Comparison of ENCODE assay signal across 9 cellular contexts in the genomic region with DNA sequence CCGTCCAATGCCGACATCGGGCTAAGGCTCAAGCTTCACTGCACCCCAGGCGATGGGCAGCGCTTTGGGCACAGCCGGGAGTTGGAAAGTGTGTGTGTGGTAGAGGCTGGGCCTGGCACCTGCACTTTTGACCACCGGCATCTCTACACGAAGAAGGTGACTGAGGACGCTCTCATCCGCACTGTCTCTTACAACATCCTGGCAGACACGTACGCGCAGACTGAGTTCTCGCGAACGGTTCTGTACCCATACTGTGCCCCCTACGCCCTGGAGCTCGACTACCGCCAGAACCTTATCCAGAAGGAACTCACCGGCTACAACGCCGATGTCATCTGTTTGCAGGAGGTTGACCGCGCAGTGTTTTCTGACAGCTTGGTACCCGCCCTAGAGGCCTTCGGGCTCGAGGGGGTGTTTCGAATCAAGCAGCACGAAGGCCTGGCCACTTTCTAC. TPM values are rescaled to one million over a fixed set of nuclear protein-coding genes. Genes with fewer than 3 reads are reported as not detected.
DNase-seq lines count a peak whose midpoint lies in the region; ATAC-seq, FAIRE-seq and TF ChIP-seq lines count a peak whose summit lies in the region.
"Had no signal": no experiment of that assay in that cellular context is flagged by ENCODE, and none has a peak within 500 bp of the region (broad histone marks: within the 10 kb centered on the region; RNA-seq: fewer than 3 reads in every experiment).

No MANE protein-coding gene starts in this region.

- in situ Hi-C loops in astrocyte of the cerebellum (cut with HindIII; ENCODE audit: low sequenced_read_pairs), result no loop called here

- H4K20me1 ChIP-seq in DND-41 (ENCODE audit: insufficient read depth, low read length), result peaks cover 33% of the 10 kb centered on the region

- no peak for FAIRE-seq in kidney (lab: Jason Lieb, UNC)
- FAIRE-seq: TTC549 had no signal

- peak overlapping the region; percentile 98 for H2AFZ ChIP-seq in DND-41 (ENCODE audit: low read depth, low read length)

- H3K27me3 ChIP-seq in DND-41 (ENCODE audit: insufficient read depth, low read length, poor library complexity), result no peaks in the 10 kb centered on the region

- intact Hi-C loops in kidney (cut with DNase I), result no loop called here

- H3K27ac ChIP-seq in DND-41 (ENCODE audit: low read length) (peak overlapping the region; percentile 88), kidney (ENCODE audit: low read depth in 2 of 2, low read length in 2 of 2) (peak overlapping the region in 1 of 2 donors; percentile 94)

- H3K79me2 ChIP-seq in DND-41 (ENCODE audit: insufficient read depth, low read length), result peaks cover 64% of the 10 kb centered on the region

- H3K9me3 ChIP-seq in DND-41 (ENCODE audit: insufficient read depth, low read length, severe bottlenecking), result no peaks in the 10 kb centered on the region
- no peaks in the 10 kb centered on the region for H3K9me3 ChIP-seq in kidney (ENCODE audit: control insufficient read depth in 1 of 2, low read length in 2 of 2)

- peaks cover 53% of the 10 kb centered on the region for H3K4me1 ChIP-seq in DND-41 (ENCODE audit: insufficient read depth, low read length)
- H3K4me1 ChIP-seq in kidney (ENCODE audit: control insufficient read depth in 1 of 2, insufficient read depth in 1 of 2, low read depth in 1 of 2, low read length in 2 of 2), result peaks cover 9 to 13% of the 10 kb centered on the region in 2 donors

- H3K4me3 ChIP-seq in DND-41 (ENCODE audit: low read depth in 1 of 2, low read length in 2 of 2) (peak overlapping the region; percentile 50 to 87; a peak in 3 of 4 replicates), HFF-Myc (replicated peaks; ENCODE audit: low read depth, low read length) (peak overlapping the region; percentile 88), astrocyte of the cerebellum (ENCODE audit: low read depth, low read length) (peak overlapping the region; percentile 67), kidney (ENCODE audit: low read length in 2 of 2) (peak overlapping the region; percentile 95 to 99)

- peak; percentile 54 for ATAC-seq in DND-41 (ENCODE audit: insufficient read depth, low read depth)
- ATAC-seq in SK-N-SH treated with all-trans-retinoic acid at 6 μM for 48 hours, result peak; percentile 51
- no peak for ATAC-seq in GM19035 (IDR thresholded peaks at IDR 0.05; ENCODE audit: unreplicated experiment)

- H3K36me3 ChIP-seq in DND-41 (ENCODE audit: insufficient read depth, low read length) (peaks cover 51% of the 10 kb centered on the region), kidney (ENCODE audit: control insufficient read depth in 1 of 2, insufficient read depth in 2 of 2, low read length in 2 of 2) (peaks cover 7% of the 10 kb centered on the region in 2 donors)

- peak overlapping the region; percentile 93 for H3K4me2 ChIP-seq in DND-41 (ENCODE audit: insufficient read depth, low read length)

- TF ChIP-seq CTCF in DND-41 (IDR thresholded peaks at IDR 0.05; ENCODE audit: borderline replicate concordance, extremely low read depth, low read length, poor library complexity, severe bottlenecking) (no peak), HFF-Myc (IDR thresholded peaks at IDR 0.05; ENCODE audit: low read depth, low read length, missing control alignments) (no peak), astrocyte of the cerebellum (IDR thresholded peaks at IDR 0.05; ENCODE audit: low read depth, low read length, missing control alignments) (no peak), kidney (IDR thresholded peaks at IDR 0.05; ENCODE audit: borderline replicate concordance, extremely low read depth, insufficient read depth) (no peak)

- DNase-seq in DND-41, result peak; percentile 48
- DNase-seq in HFF-Myc (ENCODE audit: extremely low read depth, low read depth), result no peak
- no peak for DNase-seq in astrocyte of the cerebellum (ENCODE audit: low read depth)
- no peak for DNase-seq in kidney
- peak in 2 of 3 experiments; percentile 7 to 11 for DNase-seq in stimulated activated CD4-positive, alpha-beta T cell treated with anti-CD3 and anti-CD28 coated beads, TNF-alpha, amount 100 ng/mL, for 4 hours (ENCODE audit: low read depth in 3 of 3)
- no peak for DNase-seq in NCI-H1092 treated with DMSO at 0.1 percent for 48 hours (lab: John Stamatoyannopoulos, UW)

- H3K9ac ChIP-seq in DND-41 (ENCODE audit: low read depth, low read length) (peak overlapping the region; percentile 73), kidney (ENCODE audit: low read length in 2 of 2) (peak overlapping the region; percentile 84 to 98)

TF ChIP-seq in SK-N-SH treated with all-trans-retinoic acid at 6 μM for 48 hours, 23 proteins besides CTCF, POLR2A, EP300 and RAD21 (continues in another document):
- no peak for TF ChIP-seq BACH2 (CRISPR knock-in tag; IDR thresholded peaks at IDR 0.05; ENCODE audit: borderline replicate concordance)
- no peak for TF ChIP-seq ZNF70 (CRISPR knock-in tag; IDR thresholded peaks at IDR 0.05)
- TF ChIP-seq PPARA (CRISPR knock-in tag; IDR thresholded peaks at IDR 0.05; ENCODE audit: borderline replicate concordance), result no peak
- TF ChIP-seq, protein P1, sequence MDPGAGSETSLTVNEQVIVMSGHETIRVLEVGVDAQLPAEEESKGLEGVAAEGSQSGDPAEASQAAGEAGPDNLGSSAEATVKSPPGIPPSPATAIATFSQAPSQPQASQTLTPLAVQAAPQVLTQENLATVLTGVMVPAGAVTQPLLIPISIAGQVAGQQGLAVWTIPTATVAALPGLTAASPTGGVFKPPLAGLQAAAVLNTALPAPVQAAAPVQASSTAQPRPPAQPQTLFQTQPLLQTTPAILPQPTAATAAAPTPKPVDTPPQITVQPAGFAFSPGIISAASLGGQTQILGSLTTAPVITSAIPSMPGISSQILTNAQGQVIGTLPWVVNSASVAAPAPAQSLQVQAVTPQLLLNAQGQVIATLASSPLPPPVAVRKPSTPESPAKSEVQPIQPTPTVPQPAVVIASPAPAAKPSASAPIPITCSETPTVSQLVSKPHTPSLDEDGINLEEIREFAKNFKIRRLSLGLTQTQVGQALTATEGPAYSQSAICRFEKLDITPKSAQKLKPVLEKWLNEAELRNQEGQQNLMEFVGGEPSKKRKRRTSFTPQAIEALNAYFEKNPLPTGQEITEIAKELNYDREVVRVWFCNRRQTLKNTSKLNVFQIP (CRISPR knock-in tag; IDR thresholded peaks at IDR 0.05; ENCODE audit: borderline replicate concordance, low read depth), result no peak
- no peak for TF ChIP-seq ZNF565 (CRISPR knock-in tag; conservative IDR thresholded peaks at IDR 0.05; ENCODE audit: low read depth)
- no peak for TF ChIP-seq ZC3H10 (CRISPR knock-in tag; IDR thresholded peaks at IDR 0.05)
- TF ChIP-seq ARNTL (CRISPR knock-in tag; IDR thresholded peaks at IDR 0.05; ENCODE audit: borderline replicate concordance, low read depth), result no peak
- TF ChIP-seq CSDC2 (CRISPR knock-in tag; IDR thresholded peaks at IDR 0.05), result no peak
- TF ChIP-seq, protein P2, sequence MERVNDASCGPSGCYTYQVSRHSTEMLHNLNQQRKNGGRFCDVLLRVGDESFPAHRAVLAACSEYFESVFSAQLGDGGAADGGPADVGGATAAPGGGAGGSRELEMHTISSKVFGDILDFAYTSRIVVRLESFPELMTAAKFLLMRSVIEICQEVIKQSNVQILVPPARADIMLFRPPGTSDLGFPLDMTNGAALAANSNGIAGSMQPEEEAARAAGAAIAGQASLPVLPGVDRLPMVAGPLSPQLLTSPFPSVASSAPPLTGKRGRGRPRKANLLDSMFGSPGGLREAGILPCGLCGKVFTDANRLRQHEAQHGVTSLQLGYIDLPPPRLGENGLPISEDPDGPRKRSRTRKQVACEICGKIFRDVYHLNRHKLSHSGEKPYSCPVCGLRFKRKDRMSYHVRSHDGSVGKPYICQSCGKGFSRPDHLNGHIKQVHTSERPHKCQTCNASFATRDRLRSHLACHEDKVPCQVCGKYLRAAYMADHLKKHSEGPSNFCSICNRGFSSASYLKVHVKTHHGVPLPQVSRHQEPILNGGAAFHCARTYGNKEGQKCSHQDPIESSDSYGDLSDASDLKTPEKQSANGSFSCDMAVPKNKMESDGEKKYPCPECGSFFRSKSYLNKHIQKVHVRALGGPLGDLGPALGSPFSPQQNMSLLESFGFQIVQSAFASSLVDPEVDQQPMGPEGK (CRISPR knock-in tag; IDR thresholded peaks at IDR 0.05; ENCODE audit: borderline replicate concordance), result no peak
- TF ChIP-seq TOX (CRISPR knock-in tag; IDR thresholded peaks at IDR 0.05; ENCODE audit: borderline replicate concordance), result no peak
- TF ChIP-seq ZFP3 (CRISPR knock-in tag; IDR thresholded peaks at IDR 0.05), result no peak
- TF ChIP-seq RARB (CRISPR knock-in tag; IDR thresholded peaks at IDR 0.05), result no peak
- TF ChIP-seq, protein P3, sequence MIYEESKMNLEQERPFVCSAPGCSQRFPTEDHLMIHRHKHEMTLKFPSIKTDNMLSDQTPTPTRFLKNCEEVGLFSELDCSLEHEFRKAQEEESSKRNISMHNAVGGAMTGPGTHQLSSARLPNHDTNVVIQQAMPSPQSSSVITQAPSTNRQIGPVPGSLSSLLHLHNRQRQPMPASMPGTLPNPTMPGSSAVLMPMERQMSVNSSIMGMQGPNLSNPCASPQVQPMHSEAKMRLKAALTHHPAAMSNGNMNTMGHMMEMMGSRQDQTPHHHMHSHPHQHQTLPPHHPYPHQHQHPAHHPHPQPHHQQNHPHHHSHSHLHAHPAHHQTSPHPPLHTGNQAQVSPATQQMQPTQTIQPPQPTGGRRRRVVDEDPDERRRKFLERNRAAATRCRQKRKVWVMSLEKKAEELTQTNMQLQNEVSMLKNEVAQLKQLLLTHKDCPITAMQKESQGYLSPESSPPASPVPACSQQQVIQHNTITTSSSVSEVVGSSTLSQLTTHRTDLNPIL (CRISPR knock-in tag; IDR thresholded peaks at IDR 0.05; ENCODE audit: low read depth), result no peak

RNA-seq across cellular contexts. Expression of a gene that starts 1.0 kb away (rescaled TPM):
- total RNA-seq in kidney, result 21.1 TPM
- polyA plus RNA-seq in kidney (ENCODE audit: insufficient read depth, low read depth, low replicate concordance), result 6.1 TPM

RNA-seq across cellular contexts. Expression of a gene that starts 13.0 kb away (rescaled TPM):
- total RNA-seq in kidney, result 0.38 TPM
- not detected for polyA plus RNA-seq in kidney (ENCODE audit: insufficient read depth, low read depth, low replicate concordance)

RNA-seq across cellular contexts. Expression of a gene that starts 40.0 kb away (rescaled TPM):
- 123 TPM for total RNA-seq in kidney
- 131 TPM for polyA plus RNA-seq in kidney (ENCODE audit: insufficient read depth, low read depth, low replicate concordance)

Comparison
In these comparisons a context has a peak if more than half of its experiments do, and no peak if none do; other contexts are left out.
1. DNase-seq: peak in DND-41 (single experiment) and stimulated activated CD4-positive, alpha-beta T cell treated with anti-CD3 and anti-CD28 coated beads, TNF-alpha, amount 100 ng/mL, for 4 hours (2 of 3); none in HFF-Myc (single experiment), astrocyte of the cerebellum (single experiment), kidney (single experiment) and NCI-H1092 treated with DMSO at 0.1 percent for 48 hours (single experiment).
2. Peak in every context shown above with its lines, with median percentiles within 50 percentile points of each other: H3K4me3 ChIP-seq.